ENCODE assay signal across 8 cellular contexts in genomic region chr6:31739639-31740396, GRCh38. TPM values are rescaled to one million over a fixed set of nuclear protein-coding genes. Genes with fewer than 3 reads are reported as not detected.
A peak's percentile ranks its signal among the peaks of the same experiment; 100 is the strongest.
DNase-seq lines count a peak whose midpoint lies in the region; ATAC-seq and TF ChIP-seq lines count a peak whose summit lies in the region.

TSS of gene MSH5 (plus strand) at chr6:31740005. CDS start at chr6:31740467, 462 bp downstream.

- peaks cover 30% of the 10 kb centered on the region for H3F3A ChIP-seq in PC-9 (ENCODE audit: insufficient read depth, low read depth)

- peak within 1 kb of the TSS; percentile 90 for H2AK9ac ChIP-seq in IMR-90 (replicated peaks; ENCODE audit: low read depth, low read length, poor library complexity)

- TF ChIP-seq CTCF in IMR-90 (conservative IDR thresholded peaks at IDR 0.05; ENCODE audit: low read depth, low read length) (no peak), PC-9 (conservative IDR thresholded peaks at IDR 0.05) (no peak)

- H3K4me2 ChIP-seq in IMR-90 (ENCODE audit: low read depth, low read length) (peak within 1 kb of the TSS; percentile 82), PC-9 (peak within 1 kb of the TSS; percentile 83)

- peak within 1 kb of the TSS; percentile 87 for H3K23ac ChIP-seq in IMR-90 (ENCODE audit: low read depth, low read length)

- peak within 1 kb of the TSS; percentile 51 for H2BK5ac ChIP-seq in IMR-90 (ENCODE audit: low read depth, low read length, poor library complexity, severe bottlenecking)

- peak within 1 kb of the TSS; percentile 96 for H2AFZ ChIP-seq in IMR-90 (replicated peaks; ENCODE audit: low read length, poor library complexity)
- peak within 1 kb of the TSS; percentile 89 for H2AFZ ChIP-seq in PC-9

- H3K79me1 ChIP-seq in IMR-90 (ENCODE audit: low read depth in 1 of 2, low read length in 2 of 2) = peaks cover 13 to 58% of the 10 kb centered on the region in 2 experiments; a peak in 3 of 4 replicates

- H4K91ac ChIP-seq in IMR-90 (ENCODE audit: insufficient read depth, low read depth, low read length) = peak within 1 kb of the TSS; percentile 94

- peak within 1 kb of the TSS; percentile 87; the same call in 1 of the 2 replicates for H2BK120ac ChIP-seq in IMR-90 (ENCODE audit: low read depth, low read length)

- H3K9me1 ChIP-seq in IMR-90 (ENCODE audit: insufficient read depth, low read length) = peaks cover 13% of the 10 kb centered on the region

- no peaks in the 10 kb centered on the region for H3K9me2 ChIP-seq in PC-9 (ENCODE audit: insufficient read depth)

- H3K4ac ChIP-seq in IMR-90 (ENCODE audit: low read depth, low read length) = peak within 1 kb of the TSS; percentile 93

- no peak for TF ChIP-seq POLR2A in IMR-90 (IDR thresholded peaks at IDR 0.05; ENCODE audit: low read depth, low read length)

- H4K20me1 ChIP-seq in IMR-90 (ENCODE audit: insufficient read depth, low read length) = peaks cover 3% of the 10 kb centered on the region; the same call in 1 of the 2 replicates
- H4K20me1 ChIP-seq in PC-9 (ENCODE audit: insufficient read depth) = no peaks in the 10 kb centered on the region

- peaks cover 29% of the 10 kb centered on the region for H3K79me2 ChIP-seq in PC-9 (ENCODE audit: low read depth)

- no peak within 1 kb of the TSS for H4K5ac ChIP-seq in IMR-90 (ENCODE audit: low read depth, low read length)

- peak within 1 kb of the TSS; percentile 53; the same call in 1 of the 2 replicates for H2BK20ac ChIP-seq in IMR-90 (ENCODE audit: low read depth, low read length)

- TF ChIP-seq RAD21 in IMR-90 (IDR thresholded peaks at IDR 0.05; ENCODE audit: low read length) = no peak

- H3K18ac ChIP-seq in IMR-90 (ENCODE audit: low read depth, low read length) = no peak within 1 kb of the TSS

- POLR2A ChIA-PET in IMR-90 (lab: Charles Lee; ENCODE audit: unreplicated experiment) (interaction anchor here (0.5 to 0.7 kb wide), 3 partner anchors 12 to 1567 kb away, joined by 3 to 15 read pairs (median 3); no protein-coding TSS in a partner anchor), PC-9 (lab: Charles Lee; ENCODE audit: unreplicated experiment) (interaction anchor here (0.6 to 1.1 kb wide), 9 partner anchors 56 to 1114 kb away, joined by 3 to 21 read pairs (median 5); partner anchors contain the start of genes TAP1 and VARS1)

- CTCF ChIA-PET in IMR-90 (lab: Yijun Ruan, JAX) (interaction anchor here (0.9 kb wide), 1 partner anchor 90 kb away, joined by 3 read pairs; no protein-coding TSS in a partner anchor), PC-9 (lab: Charles Lee) (interaction anchor here (0.5 to 0.9 kb wide), 6 partner anchors 26 to 308 kb away, joined by 3 to 7 read pairs (median 4); partner anchors contain the start of gene VWA7)

- peak; percentile 70 for ATAC-seq in GM21528 (IDR thresholded peaks at IDR 0.05; ENCODE audit: low FRiP score, unreplicated experiment)
- ATAC-seq in IMR-90 (ENCODE audit: low read depth) = peak; percentile 88

- H3K4me3 ChIP-seq in IMR-90 (ENCODE audit: insufficient read depth, low read depth, low read length) = peak within 1 kb of the TSS; percentile 73
- H3K4me3 ChIP-seq in PC-9 = peak within 1 kb of the TSS; percentile 69
- peak within 1 kb of the TSS; percentile 74 to 83 for H3K4me3 ChIP-seq in esophagus (ENCODE audit: low read depth in 1 of 2, low read length in 2 of 2)
- peak within 1 kb of the TSS; percentile 57 for H3K4me3 ChIP-seq in mucosa of stomach (ENCODE audit: low read length)

- peak within 1 kb of the TSS; percentile 74 to 97 for H4K8ac ChIP-seq in IMR-90 (ENCODE audit: low read depth in 2 of 2, low read length in 2 of 2)

- H3K9me3 ChIP-seq in IMR-90 (ENCODE audit: control insufficient read depth, insufficient read depth, low read length) (no peaks in the 10 kb centered on the region), PC-9 (ENCODE audit: insufficient read depth, low read depth) (no peaks in the 10 kb centered on the region), esophagus (ENCODE audit: control insufficient read depth in 2 of 2, insufficient read depth in 1 of 2, low read depth in 1 of 2, low read length in 1 of 2) (no peaks in the 10 kb centered on the region), mucosa of stomach (ENCODE audit: control insufficient read depth, low read length) (no peaks in the 10 kb centered on the region)

- H2BK15ac ChIP-seq in IMR-90 (ENCODE audit: low read depth, low read length) = peak within 1 kb of the TSS; percentile 49; the same call in 1 of the 3 replicates

- H3K4me1 ChIP-seq in IMR-90 (ENCODE audit: control insufficient read depth, insufficient read depth, low read length) (peaks cover 13% of the 10 kb centered on the region), PC-9 (replicated peaks; ENCODE audit: insufficient read depth) (peaks cover 33% of the 10 kb centered on the region), esophagus (ENCODE audit: control insufficient read depth in 2 of 2, insufficient read depth in 2 of 2, low read length in 1 of 2) (peaks cover 3 to 10% of the 10 kb centered on the region in 2 donors), mucosa of stomach (ENCODE audit: control insufficient read depth, insufficient read depth, low read length) (peaks cover 35% of the 10 kb centered on the region)

- H3K14ac ChIP-seq in IMR-90 (replicated peaks; ENCODE audit: low read depth, low read length) = peak within 1 kb of the TSS; percentile 95

- dilution Hi-C loops in IMR-90 (cut with HindIII; ENCODE audit: low sequenced_read_pairs, unreplicated experiment) = no loop called here

- H3K27me3 ChIP-seq in IMR-90 (ENCODE audit: control insufficient read depth, insufficient read depth, low read length) (no peaks in the 10 kb centered on the region), PC-9 (ENCODE audit: insufficient read depth, low read depth) (no peaks in the 10 kb centered on the region), esophagus (ENCODE audit: control insufficient read depth in 1 of 2, insufficient read depth in 2 of 2, low read length in 2 of 2) (no peaks in the 10 kb centered on the region), mucosa of stomach (ENCODE audit: control insufficient read depth, insufficient read depth, low read length) (no peaks in the 10 kb centered on the region)

- DNase-seq in DMS114 treated with DMSO at 0.1 percent for 48 hours (lab: John Stamatoyannopoulos, UW; ENCODE audit: unreplicated experiment) = peak; percentile 100
- peak; percentile 99 for DNase-seq in IMR-90
- peak; percentile 98 for DNase-seq in PC-9
- DNase-seq in activated T-cell treated with anti-CD3 and anti-CD28 coated beads, Interleukin-2, amount 50 U/mL, for 1 hour = peak; percentile 92
- peak; percentile 98 for DNase-seq in stimulated activated CD8-positive, alpha-beta memory T cell treated with anti-CD3 and anti-CD28 coated beads, Interleukin-4, amount 100 ng/mL, for 48 hours

- H3K36me3 ChIP-seq in IMR-90 (ENCODE audit: control insufficient read depth, insufficient read depth, low read length) (peaks cover 3% of the 10 kb centered on the region), PC-9 (ENCODE audit: low read depth) (peaks cover 12% of the 10 kb centered on the region; the same call in 1 of the 2 replicates), esophagus (ENCODE audit: control insufficient read depth in 2 of 2, insufficient read depth in 2 of 2, low read length in 1 of 2) (no peaks in the 10 kb centered on the region), mucosa of stomach (ENCODE audit: control insufficient read depth, insufficient read depth, low read length) (no peaks in the 10 kb centered on the region)

- in situ Hi-C loops in IMR-90 (cut with MboI; ENCODE audit: low sequenced_read_pairs) = no loop called here

- intact Hi-C loops in IMR-90 (cut with micrococcal nuclease) = loop anchor here (2.0 kb wide), 1 partner anchor 55 kb away; the partner anchor contains the start of gene VARS1
- intact Hi-C loops in PC-9 (cut with micrococcal nuclease; ENCODE audit: unreplicated experiment) = loop anchor here (1.0 to 10.0 kb wide), 5 partner anchors 37 to 243 kb away; partner anchors contain the start of genes ABHD16A, ATP6V1G2, DDX39B and HSPA1B

- peak within 1 kb of the TSS; percentile 93 for H3K56ac ChIP-seq in IMR-90 (ENCODE audit: extremely low read depth, insufficient read depth, low read length)

- no TSS peak for BruUV-seq in IMR-90 (replicated peaks; lab: Mats Ljungman, UMichigan)
- BruUV-seq in PC-9 (replicated peaks; lab: Mats Ljungman, UMichigan) = no TSS peak

- peak within 1 kb of the TSS; percentile 72 for H3K9ac ChIP-seq in IMR-90 (ENCODE audit: low read depth, low read length)
- H3K9ac ChIP-seq in mucosa of stomach (ENCODE audit: low read length) = peak within 1 kb of the TSS; percentile 96

- H2AK5ac ChIP-seq in IMR-90 (ENCODE audit: low read depth, low read length) = peak within 1 kb of the TSS; percentile 91

- H3K27ac ChIP-seq in IMR-90 (ENCODE audit: insufficient read depth, low read length) = peak within 1 kb of the TSS; percentile 68; the same call in 1 of the 2 replicates
- peak within 1 kb of the TSS; percentile 14 for H3K27ac ChIP-seq in PC-9
- peak within 1 kb of the TSS; percentile 96 to 98 for H3K27ac ChIP-seq in esophagus (ENCODE audit: low read depth in 2 of 2, low read length in 1 of 2)

- WGBS in IMR-90 (ENCODE audit: extremely low coverage in 2 of 2, insufficient read length in 1 of 2), 2 experiments = 0% methylated on average over 23 of the region's 58 CpGs; no CpG with 5 or more reads in 1 of the 2 experiments
- 1% methylated on average over 58 of the region's 58 CpGs for WGBS in esophagus, 2 donors

TF ChIP-seq in IMR-90, 13 proteins besides CTCF, POLR2A, EP300 and RAD21 (continues in another document):
- TF ChIP-seq CEBPB (IDR thresholded peaks at IDR 0.05; ENCODE audit: low read depth, low read length) (no peak), RCOR1 (IDR thresholded peaks at IDR 0.05; ENCODE audit: insufficient replicate concordance, low read length) (no peak), SMC3 (IDR thresholded peaks at IDR 0.05; ENCODE audit: low read depth, low read length) (no peak)
- TF ChIP-seq, protein P1, sequence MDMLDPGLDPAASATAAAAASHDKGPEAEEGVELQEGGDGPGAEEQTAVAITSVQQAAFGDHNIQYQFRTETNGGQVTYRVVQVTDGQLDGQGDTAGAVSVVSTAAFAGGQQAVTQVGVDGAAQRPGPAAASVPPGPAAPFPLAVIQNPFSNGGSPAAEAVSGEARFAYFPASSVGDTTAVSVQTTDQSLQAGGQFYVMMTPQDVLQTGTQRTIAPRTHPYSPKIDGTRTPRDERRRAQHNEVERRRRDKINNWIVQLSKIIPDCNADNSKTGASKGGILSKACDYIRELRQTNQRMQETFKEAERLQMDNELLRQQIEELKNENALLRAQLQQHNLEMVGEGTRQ (IDR thresholded peaks at IDR 0.05; ENCODE audit: low read depth, low read length) = peak; percentile 43

RNA-seq across cellular contexts. Expression of gene MSH5, which starts in this region (rescaled TPM):
- 4.7 and 5.6 TPM in 2 replicates for total RNA-seq in IMR-90 (2012; rRNA removed)
- polyA plus RNA-seq in IMR-90 (2012; rRNA removed) = 14.5 and 15.7 TPM in 2 replicates
- 2.4 and 9.8 TPM in 2 replicates for polyA plus RNA-seq in IMR-90 (2012; cell fraction: cytosol; rRNA removed)
- polyA plus RNA-seq in IMR-90 (2012; cell fraction: nucleus; rRNA removed; ENCODE audit: low replicate concordance) = 112 and 132 TPM in 2 replicates
- total RNA-seq in PC-9 (2021) = 50.0 and 68.8 TPM in 2 replicates
- polyA plus RNA-seq in esophagus = 10 to 100 TPM in 1 of 2 donors, 1 to 10 TPM in 1; 6.3 to 15.8 TPM

Comparison
In these comparisons a context has a peak if more than half of its experiments do, and no peak if none do; other contexts are left out.
1. Peak in every context shown above with its lines: DNase-seq, ATAC-seq, H3K4me3 ChIP-seq and H3K27ac ChIP-seq.
2. H3K27ac ChIP-seq: peak in every context shown above with its lines; median percentile 97 in esophagus; 68 in IMR-90; 14 in PC-9.